In genomic region chr3:41418961-41419691, GRCh38 we compare ENCODE assay signal across 1 cellular context.
TF ChIP-seq lines count a peak whose summit lies in the region.

No MANE protein-coding gene starts in this region.

TF ChIP-seq in H1, 55 proteins besides CTCF, POLR2A, EP300 and RAD21 (continued from another document):
- no peak for TF ChIP-seq CHD7 (IDR thresholded peaks at IDR 0.05; ENCODE audit: insufficient replicate concordance, low read length)
TF ChIP-seq in H1: peak in this region for 1.
